In genomic region chr9:20854444-20854843, GRCh38 we compare ENCODE assay signal across 21 cellular contexts.
DNase-seq lines count a peak whose midpoint lies in the region; ATAC-seq, FAIRE-seq and TF ChIP-seq lines count a peak whose summit lies in the region.
"Had no signal": no experiment of that assay in that cellular context is flagged by ENCODE, and none has a peak within 500 bp of the region (broad histone marks: within the 10 kb centered on the region; RNA-seq: fewer than 3 reads in every experiment).

No MANE protein-coding gene starts in this region.

- peaks cover 30% of the 10 kb centered on the region for H3K4me1 Mint-ChIP-seq in osteocyte (ENCODE audit: unreplicated experiment)
- H3K4me1 Mint-ChIP-seq: memory B cell, naive B cell had no signal

- peaks cover 25% of the 10 kb centered on the region for H3K36me3 Mint-ChIP-seq in osteocyte (ENCODE audit: unreplicated experiment)

- peak; percentile 73 for FAIRE-seq in H54 (lab: Jason Lieb, UNC)
- FAIRE-seq: endothelial cell of umbilical vein, H1 had no signal

- intact Hi-C loops in Right ventricle myocardium superior (cut with DNase I): no loop called here

- peak overlapping the region; percentile 24 for H3K4me3 Mint-ChIP-seq in osteocyte (ENCODE audit: unreplicated experiment)
- H3K4me3 Mint-ChIP-seq: memory B cell, naive B cell had no signal

- no peak for ATAC-seq in HG02763 (IDR thresholded peaks at IDR 0.05; ENCODE audit: unreplicated experiment)
- ATAC-seq in HG02840 (IDR thresholded peaks at IDR 0.05; ENCODE audit: low FRiP score, unreplicated experiment): no peak
- ATAC-seq in Right ventricle myocardium superior (ENCODE audit: poor library complexity): no peak
- no peak for ATAC-seq in HG03196 (IDR thresholded peaks at IDR 0.05; ENCODE audit: unreplicated experiment)
- ATAC-seq: foreskin keratinocyte had no signal

- no peaks in the 10 kb centered on the region for H3K27me3 Mint-ChIP-seq in osteocyte (ENCODE audit: unreplicated experiment)
- H3K27me3 Mint-ChIP-seq: memory B cell, naive B cell had no signal

- H3K9me3 Mint-ChIP-seq in osteocyte (ENCODE audit: unreplicated experiment): peaks cover 27% of the 10 kb centered on the region

- peak overlapping the region; percentile 74 for H3K27ac Mint-ChIP-seq in osteocyte (ENCODE audit: unreplicated experiment)
- H3K27ac Mint-ChIP-seq: memory B cell, naive B cell had no signal

- TF ChIP-seq CTCF in osteocyte (IDR thresholded peaks at IDR 0.05): no peak

- TF ChIP-seq POLR2A in H54 (IDR thresholded peaks at IDR 0.05; ENCODE audit: low read depth, low read length): no peak

- DNase-seq in H54 (ENCODE audit: insufficient read length, low spot score) (no peak), amniotic stem cell (lab: John Stamatoyannopoulos, UW) (peak; percentile 37), fibroblast of gingiva (ENCODE audit: low read depth) (peak; percentile 64), osteocyte (ENCODE audit: extremely low spot score, unreplicated experiment) (no peak), Right ventricle myocardium superior (no peak)
- DNase-seq: activated CD4-positive, alpha-beta T cell treated with anti-CD3 and anti-CD28 coated beads, Interleukin-2, amount 50 U/mL, for 48 hours; amygdala; foreskin keratinocyte; Kasumi-1; naive B cell; NCI-H1092; Peyer's patch; posterior cingulate gyrus; stimulated activated CD4-positive, alpha-beta T cell treated with anti-CD3 and anti-CD28 coated beads, Interleukin-1b, Interleukin-23, amount 100 ng/mL, for 48 hours; stimulated activated naive CD4-positive, alpha-beta T cell treated with Interleukin-2 at 50 U/mL for 16 hours had no signal

Comparison
In these comparisons a context has a peak if more than half of its experiments do, and no peak if none do; other contexts are left out.
1. DNase-seq: peak in amniotic stem cell (single experiment) and fibroblast of gingiva (single experiment); none in H54 (single experiment), osteocyte (single experiment) and Right ventricle myocardium superior (single experiment).